25 cellular contexts compared by ENCODE assay signal in genomic region chr11:8735094-8735493, GRCh38. TPM values are rescaled to one million over a fixed set of nuclear protein-coding genes. Genes with fewer than 3 reads are reported as not detected.
DNase-seq lines count a peak whose midpoint lies in the region; ATAC-seq and TF ChIP-seq lines count a peak whose summit lies in the region.
"Had no signal": no experiment of that assay in that cellular context is flagged by ENCODE, and none has a peak within 500 bp of the region (broad histone marks: within the 10 kb centered on the region; RNA-seq: fewer than 3 reads in every experiment).

No MANE protein-coding gene starts in this region.

- H3K27me3 ChIP-seq in PC-3 (ENCODE audit: low read length) (no peaks in the 10 kb centered on the region), thyroid gland (no peaks in the 10 kb centered on the region)

- peak; percentile 48 for DNase-seq in PC-3
- DNase-seq in activated B cell treated with CpG ODN at 0.5 μM for 24 hours, result no peak
- DNase-seq in kidney tubule cell (ENCODE audit: low spot score), result peak; percentile 65
- DNase-seq in thyroid gland, result peak; percentile 82 to 93
- DNase-seq in NOMO-1 treated with dmso at 0.1 percent for 144 hours (lab: John Stamatoyannopoulos, UW; ENCODE audit: unreplicated experiment), result no peak
- DNase-seq in NCI-H1694 treated with DMSO at 0.1 percent for 48 hours (lab: John Stamatoyannopoulos, UW), result no peak
- no peak for DNase-seq in NK-92 treated with Interleukin-12 subunit alpha and Interleukin-12 subunit beta, amount 100 ng/mL, for 24 hours (lab: John Stamatoyannopoulos, UW)
- DNase-seq: CD4-positive, alpha-beta T cell; COR-L47; DND-41; GM23248; KBM-7; NCI-H1092; NCI-H1436 treated with DMSO at 0.1 percent for 48 hours; NCI-H2029; NCI-H226; NCI-H524; NCI-H774; OCI-M1; RPMI8226; SIG-M5; SK-N-SH had no signal

- TF ChIP-seq POLR2A in thyroid gland (IDR thresholded peaks at IDR 0.05), result peak in 1 of 2 donors; percentile 11

- intact Hi-C loops in PC-3 (cut with micrococcal nuclease) (no loop called here), activated B cell treated with CpG ODN at 0.5 μM for 24 hours (cut with micrococcal nuclease) (no loop called here), thyroid gland (cut with DNase I) (no loop called here)

- 68 to 69% methylated on average over 8 of the region's 8 CpGs for WGBS in thyroid gland, 2 donors

- CTCF ChIA-PET in PC-3 (lab: Charles Lee), result no interaction called here
- CTCF ChIA-PET in activated B cell treated with CpG ODN at 0.5 μM for 24 hours (lab: Charles Lee), result no interaction called here

- H3K4me2 ChIP-seq in PC-3 (ENCODE audit: low read length), result no peak overlapping the region
- H3K4me2 ChIP-seq: BLaER1, SK-N-SH had no signal

- no peak overlapping the region for H3K4me3 Mint-ChIP-seq in activated B cell treated with CpG ODN at 0.5 μM for 24 hours
- H3K4me3 Mint-ChIP-seq: CD4-positive, alpha-beta T cell had no signal

- POLR2A ChIA-PET in PC-3 (lab: Charles Lee; ENCODE audit: unreplicated experiment), result no interaction called here
- POLR2A ChIA-PET in activated B cell treated with CpG ODN at 0.5 μM for 24 hours (lab: Charles Lee), result no interaction called here

- no peaks in the 10 kb centered on the region for H3K36me3 Mint-ChIP-seq in activated B cell treated with CpG ODN at 0.5 μM for 24 hours (ENCODE audit: low read depth)

- H3K4me1 ChIP-seq in PC-3 (ENCODE audit: insufficient read depth, low read length) (peaks cover 31% of the 10 kb centered on the region), thyroid gland (peaks cover 45 to 60% of the 10 kb centered on the region in 2 donors)
- H3K4me1 ChIP-seq: HAP-1 had no signal

- H3K79me2 ChIP-seq in PC-3 (ENCODE audit: low read length), result no peaks in the 10 kb centered on the region

- TF ChIP-seq CTCF in PC-3 (conservative IDR thresholded peaks at IDR 0.05; ENCODE audit: low read depth, low read length), result no peak
- no peak for TF ChIP-seq CTCF in activated B cell treated with CpG ODN at 0.5 μM for 24 hours (IDR thresholded peaks at IDR 0.05)
- no peak for TF ChIP-seq CTCF in thyroid gland (IDR thresholded peaks at IDR 0.05)

- no peaks in the 10 kb centered on the region for H3K9me3 ChIP-seq in PC-3 (ENCODE audit: low read length)
- no peaks in the 10 kb centered on the region for H3K9me3 ChIP-seq in thyroid gland
- H3K9me3 ChIP-seq: BLaER1, HAP-1, SK-N-SH had no signal

- H3K27me3 Mint-ChIP-seq in activated B cell treated with CpG ODN at 0.5 μM for 24 hours, result no peaks in the 10 kb centered on the region
- H3K27me3 Mint-ChIP-seq: CD4-positive, alpha-beta T cell had no signal

- no peaks in the 10 kb centered on the region for H4K20me1 ChIP-seq in PC-3 (ENCODE audit: low read length)

- H3F3A ChIP-seq in PC-3 (ENCODE audit: low read length, unreplicated experiment), result no peaks in the 10 kb centered on the region

- H2AFZ ChIP-seq in PC-3 (ENCODE audit: low read length), result no peak overlapping the region
- H2AFZ ChIP-seq: GM23248 had no signal

- no TSS peak for BruUV-seq in PC-3 (replicated peaks; lab: Mats Ljungman, UMichigan)

- no peaks in the 10 kb centered on the region for H3K36me3 ChIP-seq in PC-3 (ENCODE audit: low read depth, low read length)
- H3K36me3 ChIP-seq in thyroid gland, result no peaks in the 10 kb centered on the region
- H3K36me3 ChIP-seq: BLaER1, HAP-1 had no signal

- H3K9ac ChIP-seq in PC-3 (ENCODE audit: low read length), result no peak overlapping the region
- H3K9ac ChIP-seq: BLaER1, GM23248, SK-N-SH had no signal

- H3K9me2 ChIP-seq in PC-3 (replicated peaks; ENCODE audit: low read length), result no peaks in the 10 kb centered on the region
- H3K9me2 ChIP-seq: SK-N-SH had no signal

- ATAC-seq in PC-3 (no peak), activated B cell treated with CpG ODN at 0.5 μM for 24 hours (ENCODE audit: low read depth) (no peak)
- ATAC-seq: GM12878 had no signal

- peak overlapping the region; percentile 18 for H3K27ac Mint-ChIP-seq in activated B cell treated with CpG ODN at 0.5 μM for 24 hours
- H3K27ac Mint-ChIP-seq: CD4-positive, alpha-beta T cell had no signal

- H3K4me1 Mint-ChIP-seq in activated B cell treated with CpG ODN at 0.5 μM for 24 hours, result peaks cover 34% of the 10 kb centered on the region

- H3K27ac ChIP-seq in PC-3 (ENCODE audit: low read length) (no peak overlapping the region; the same call in 1 of the 2 replicates), thyroid gland (peak overlapping the region; percentile 47 to 83 (median 73))
- H3K27ac ChIP-seq: BLaER1, GM23248 had no signal

- no peaks in the 10 kb centered on the region for H3K9me3 Mint-ChIP-seq in activated B cell treated with CpG ODN at 0.5 μM for 24 hours
- H3K9me3 Mint-ChIP-seq: CD4-positive, alpha-beta T cell had no signal

- H3K4me3 ChIP-seq in PC-3 (ENCODE audit: low read length) (no peak overlapping the region), thyroid gland (replicated peaks in 1 of 3) (no peak overlapping the region)
- H3K4me3 ChIP-seq: BLaER1, GM12878, GM23248, HAP-1 had no signal

RNA-seq across cellular contexts. Expression of gene RPL27A, which starts 52.5 kb away (rescaled TPM):
- total RNA-seq in PC-3 (2014; rRNA removed) (855 and 1,132 TPM in 2 replicates), activated B cell treated with CpG ODN at 0.5 μM for 24 hours (1,592 and 2,225 TPM in 2 replicates), thyroid gland (1,000 to 10,000 TPM; 1,071 to 3,396 (median 1,647) TPM)

RNA-seq across cellular contexts. Expression of gene TRIM66, which starts 52.6 kb away (rescaled TPM):
- 5.5 and 6.6 TPM in 2 replicates for total RNA-seq in PC-3 (2014; rRNA removed)
- total RNA-seq in activated B cell treated with CpG ODN at 0.5 μM for 24 hours, result 12.4 and 13.3 TPM in 2 replicates
- total RNA-seq in thyroid gland, result 10 to 100 TPM in 1 of 4 donors, 1 to 10 TPM in 3; 7.7 to 48.5 (median 9.4) TPM

Comparison
In these comparisons a context has a peak if more than half of its experiments do, and no peak if none do; other contexts are left out.
1. DNase-seq: peak in PC-3 (single experiment), kidney tubule cell (single experiment) and thyroid gland (2 of 2); none in activated B cell treated with CpG ODN at 0.5 μM for 24 hours (single experiment), NOMO-1 treated with dmso at 0.1 percent for 144 hours (single experiment), NCI-H1694 treated with DMSO at 0.1 percent for 48 hours (single experiment) and NK-92 treated with Interleukin-12 subunit alpha and Interleukin-12 subunit beta, amount 100 ng/mL, for 24 hours (single experiment).